Comparison of ENCODE assay signal across 1 cellular context in genomic region chr3:48663489-48664312, GRCh38.
TF ChIP-seq lines count a peak whose summit lies in the region.

No MANE protein-coding gene starts in this region.

TF ChIP-seq in K562, 482 proteins besides CTCF, POLR2A, EP300 and RAD21 (continued from another document and continues in another):
- TF ChIP-seq NRF1 (conservative IDR thresholded peaks at IDR 0.05 in 1 of 2, IDR thresholded peaks at IDR 0.05 in 1 of 2) (peak; percentile 80 to 82), ETV1 (tag; conservative IDR thresholded peaks at IDR 0.05; ENCODE audit: low read depth) (peak; percentile 65; the same call in 1 of the 2 replicates), ZNF551 (CRISPR knock-in tag; IDR thresholded peaks at IDR 0.05) (no peak), MXD1 (CRISPR knock-in tag; IDR thresholded peaks at IDR 0.05; ENCODE audit: borderline replicate concordance, poor library complexity, severe bottlenecking) (no peak), ARID4B (CRISPR knock-in tag; IDR thresholded peaks at IDR 0.05) (no peak), HDAC8 (tag; IDR thresholded peaks at IDR 0.05) (no peak), RNF2 (IDR thresholded peaks at IDR 0.05) (no peak; the same call in 1 of the 2 replicates), RHOXF2B (CRISPR knock-in tag; conservative IDR thresholded peaks at IDR 0.05) (no peak), SMARCC2 (IDR thresholded peaks at IDR 0.05; ENCODE audit: low read depth) (no peak), ZZZ3 (IDR thresholded peaks at IDR 0.05) (no peak), FOXA1 (IDR thresholded peaks at IDR 0.05; ENCODE audit: borderline replicate concordance) (no peak), NFYB (IDR thresholded peaks at IDR 0.05; ENCODE audit: extremely low read depth, insufficient read length) (peak; percentile 58), ZFP36 (IDR thresholded peaks at IDR 0.05; ENCODE audit: low read depth, low read length, partially characterized antibody) (no peak), TAF7 (tag; IDR thresholded peaks at IDR 0.05) (no peak), ZNF695 (CRISPR knock-in tag; IDR thresholded peaks at IDR 0.05) (no peak), LEF1 (IDR thresholded peaks at IDR 0.05) (peak; percentile 60), RBFOX2 (IDR thresholded peaks at IDR 0.05; ENCODE audit: low read depth, low read length) (peak; percentile 86), HDAC2 (IDR thresholded peaks at IDR 0.05) (no peak; the same call in 1 of the 2 replicates), TGIF2 (CRISPR knock-in tag; IDR thresholded peaks at IDR 0.05) (no peak), KAT2B (IDR thresholded peaks at IDR 0.05; ENCODE audit: low read depth, low read length) (no peak), ID3 (CRISPR knock-in tag; IDR thresholded peaks at IDR 0.05) (no peak), ID3 (tag; IDR thresholded peaks at IDR 0.05) (no peak), CREM (IDR thresholded peaks at IDR 0.05; ENCODE audit: low read depth) (peak; percentile 87), MCM2 (IDR thresholded peaks at IDR 0.05; ENCODE audit: low read depth) (no peak), NELFE (IDR thresholded peaks at IDR 0.05; ENCODE audit: insufficient read depth, insufficient read length) (no peak), PHF8 (IDR thresholded peaks at IDR 0.05; ENCODE audit: borderline replicate concordance, low read length) (peak; percentile 69; the same call in 1 of the 2 replicates), IRF2 (CRISPR knock-in tag; IDR thresholded peaks at IDR 0.05) (no peak), ATF4 (CRISPR knock-in tag; IDR thresholded peaks at IDR 0.05) (no peak), KLF13 (tag; IDR thresholded peaks at IDR 0.05; ENCODE audit: borderline replicate concordance, low read depth) (peak; percentile 19; the same call in 1 of the 2 replicates), ZNF76 (CRISPR knock-in tag; IDR thresholded peaks at IDR 0.05; ENCODE audit: borderline replicate concordance) (no peak), SAFB2 (IDR thresholded peaks at IDR 0.05; ENCODE audit: borderline replicate concordance, low read depth, low read length, severe bottlenecking) (no peak), RERE (CRISPR knock-in tag; IDR thresholded peaks at IDR 0.05; ENCODE audit: borderline replicate concordance) (0 out of 2 replicates have a peak, but pooled peaks have one; percentile 48), HDAC1 (IDR thresholded peaks at IDR 0.05) (peak in 1 of 2 experiments; percentile 70; a peak in 1 of 4 replicates), MLLT1 (IDR thresholded peaks at IDR 0.05) (no peak), WHSC1 (IDR thresholded peaks at IDR 0.05; ENCODE audit: low read length) (no peak), IRF1 (CRISPR knock-in tag; IDR thresholded peaks at IDR 0.05; ENCODE audit: borderline replicate concordance) (peak; percentile 64; the same call in 1 of the 2 replicates), HBP1 (CRISPR knock-in tag; IDR thresholded peaks at IDR 0.05) (no peak), NKRF (IDR thresholded peaks at IDR 0.05; ENCODE audit: borderline replicate concordance) (peak; percentile 64; the same call in 1 of the 2 replicates), SMAD2 (IDR thresholded peaks at IDR 0.05; ENCODE audit: low read depth, low read length) (no peak), NCOA4 (IDR thresholded peaks at IDR 0.05; ENCODE audit: partially characterized antibody) (no peak), FOXO4 (CRISPR knock-in tag; IDR thresholded peaks at IDR 0.05) (no peak)
